Comparison of ENCODE assay signal across 1 cellular context in genomic region chr1:23370270-23370743, GRCh38.
TF ChIP-seq lines count a peak whose summit lies in the region.

No MANE protein-coding gene starts in this region.

TF ChIP-seq in HepG2, 621 proteins besides CTCF, POLR2A, EP300 and RAD21:
- TF ChIP-seq ZNF34 (CRISPR knock-in tag; IDR thresholded peaks at IDR 0.05; ENCODE audit: borderline replicate concordance) = no peak
- TF ChIP-seq ZNF607 (CRISPR knock-in tag; IDR thresholded peaks at IDR 0.05; ENCODE audit: borderline replicate concordance) = no peak
- no peak for TF ChIP-seq ZKSCAN8 (CRISPR knock-in tag; IDR thresholded peaks at IDR 0.05; ENCODE audit: borderline replicate concordance)
- TF ChIP-seq, protein P1, sequence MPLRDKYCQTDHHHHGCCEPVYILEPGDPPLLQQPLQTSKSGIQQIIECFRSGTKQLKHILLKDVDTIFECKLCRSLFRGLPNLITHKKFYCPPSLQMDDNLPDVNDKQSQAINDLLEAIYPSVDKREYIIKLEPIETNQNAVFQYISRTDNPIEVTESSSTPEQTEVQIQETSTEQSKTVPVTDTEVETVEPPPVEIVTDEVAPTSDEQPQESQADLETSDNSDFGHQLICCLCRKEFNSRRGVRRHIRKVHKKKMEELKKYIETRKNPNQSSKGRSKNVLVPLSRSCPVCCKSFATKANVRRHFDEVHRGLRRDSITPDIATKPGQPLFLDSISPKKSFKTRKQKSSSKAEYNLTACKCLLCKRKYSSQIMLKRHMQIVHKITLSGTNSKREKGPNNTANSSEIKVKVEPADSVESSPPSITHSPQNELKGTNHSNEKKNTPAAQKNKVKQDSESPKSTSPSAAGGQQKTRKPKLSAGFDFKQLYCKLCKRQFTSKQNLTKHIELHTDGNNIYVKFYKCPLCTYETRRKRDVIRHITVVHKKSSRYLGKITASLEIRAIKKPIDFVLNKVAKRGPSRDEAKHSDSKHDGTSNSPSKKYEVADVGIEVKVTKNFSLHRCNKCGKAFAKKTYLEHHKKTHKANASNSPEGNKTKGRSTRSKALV (CRISPR knock-in tag; IDR thresholded peaks at IDR 0.05) = no peak
- TF ChIP-seq HNRNPH1 (optimal IDR thresholded peaks at IDR 0.05; ENCODE audit: low read depth, low read length) = no peak
- TF ChIP-seq SMC3 (IDR thresholded peaks at IDR 0.05; ENCODE audit: low read length) = no peak
TF ChIP-seq in HepG2: peak in this region for 0.
